ENCODE assay signal across 30 cellular contexts in genomic region chr18:31294199-31294747, GRCh38. TPM values are rescaled to one million over a fixed set of nuclear protein-coding genes. Genes with fewer than 3 reads are reported as not detected.
"Had no signal": no experiment of that assay in that cellular context is flagged by ENCODE, and none has a peak within 500 bp of the region (broad histone marks: within the 10 kb centered on the region; RNA-seq: fewer than 3 reads in every experiment).

No MANE protein-coding gene starts in this region.

- H3K9me3 ChIP-seq: adrenal gland, neutrophil, right lobe of liver had no signal

- H3K27me3 ChIP-seq: adrenal gland, body of pancreas, esophagus muscularis mucosa, neutrophil, right lobe of liver, tibial artery had no signal

- H3K4me1 Mint-ChIP-seq: activated B cell treated with CpG ODN at 0.5 μM for 24 hours; activated CD8-positive, alpha-beta memory T cell treated with anti-CD3 and anti-CD28 coated beads, Interleukin-2, amount 10 ng/mL, durations not matched to agents 7 days and 5 days; activated naive CD8-positive, alpha-beta T cell treated with anti-CD3 and anti-CD28 coated beads for 36 hours; nephron; stimulated activated effector memory CD8-positive, alpha-beta T cell treated with anti-CD3 and anti-CD28 coated beads, Interleukin-12 subunit alpha, Interleukin-12 subunit beta, amount 100 ng/mL, for 72 hours; stimulated activated naive CD8-positive, alpha-beta T cell treated with anti-CD3 and anti-CD28 coated beads, Interleukin-15, amount 100 ng/mL, for 72 hours had no signal

- H3K36me3 ChIP-seq: adrenal gland, esophagus muscularis mucosa, neutrophil, right lobe of liver, tibial artery had no signal

- H3K4me1 ChIP-seq: adrenal gland, body of pancreas, esophagus muscularis mucosa, tibial artery had no signal

- ATAC-seq: activated CD8-positive, alpha-beta memory T cell treated with anti-CD3 and anti-CD28 coated beads, Interleukin-2, amount 10 ng/mL, durations not matched to agents 7 days and 5 days; activated CD8-positive, alpha-beta T cell treated with anti-CD3 and anti-CD28 coated beads for 36 hours; activated T-cell treated with anti-CD3 and anti-CD28 coated beads, Interleukin-2, amount 50 U/mL, for 72 hours; body of pancreas; effector memory CD8-positive, alpha-beta T cell; left cardiac atrium; left ventricle myocardium superior; stimulated activated effector memory CD8-positive, alpha-beta T cell treated with anti-CD3 and anti-CD28 coated beads, Interleukin-12 subunit alpha, Interleukin-12 subunit beta, amount 100 ng/mL, for 72 hours; stimulated activated naive CD8-positive, alpha-beta T cell treated with anti-CD3 and anti-CD28 coated beads, Interleukin-15, amount 100 ng/mL, for 72 hours had no signal

- H3K27ac Mint-ChIP-seq: activated B cell treated with CpG ODN at 0.5 μM for 24 hours; activated CD8-positive, alpha-beta memory T cell treated with anti-CD3 and anti-CD28 coated beads, Interleukin-2, amount 10 ng/mL, durations not matched to agents 7 days and 5 days; activated CD8-positive, alpha-beta T cell treated with anti-CD3 and anti-CD28 coated beads for 36 hours; activated naive CD4-positive, alpha-beta T cell treated with anti-CD3 and anti-CD28 coated beads for 36 hours; activated naive CD8-positive, alpha-beta T cell treated with anti-CD3 and anti-CD28 coated beads for 36 hours; activated T-cell treated with anti-CD3 and anti-CD28 coated beads, Interleukin-2, amount 50 U/mL, for 72 hours; effector memory CD8-positive, alpha-beta T cell; nephron; stimulated activated effector memory CD8-positive, alpha-beta T cell treated with anti-CD3 and anti-CD28 coated beads, Interleukin-12 subunit alpha, Interleukin-12 subunit beta, amount 100 ng/mL, for 72 hours; stimulated activated naive CD8-positive, alpha-beta T cell treated with anti-CD3 and anti-CD28 coated beads, Interleukin-15, amount 100 ng/mL, for 72 hours; T-helper 2 cell treated with Interferon-gamma antibody and Interleukin-4, amounts not matched to agents 5 μg/mL and 100 μg/mL, for 36 hours had no signal

- H3K27ac ChIP-seq: adrenal gland, body of pancreas, coronary artery, esophagus muscularis mucosa, neutrophil, right lobe of liver, tibial artery had no signal

- H3K4me3 ChIP-seq: adrenal gland, body of pancreas, coronary artery, esophagus muscularis mucosa, right lobe of liver, tibial artery had no signal

- H3K4me3 Mint-ChIP-seq: activated B cell treated with CpG ODN at 0.5 μM for 24 hours; activated CD8-positive, alpha-beta memory T cell treated with anti-CD3 and anti-CD28 coated beads, Interleukin-2, amount 10 ng/mL, durations not matched to agents 7 days and 5 days; activated CD8-positive, alpha-beta T cell treated with anti-CD3 and anti-CD28 coated beads for 36 hours; activated naive CD4-positive, alpha-beta T cell treated with anti-CD3 and anti-CD28 coated beads for 36 hours; activated naive CD8-positive, alpha-beta T cell treated with anti-CD3 and anti-CD28 coated beads for 36 hours; activated T-cell treated with anti-CD3 and anti-CD28 coated beads, Interleukin-2, amount 50 U/mL, for 72 hours; effector memory CD8-positive, alpha-beta T cell; nephron; stimulated activated effector memory CD8-positive, alpha-beta T cell treated with anti-CD3 and anti-CD28 coated beads, Interleukin-12 subunit alpha, Interleukin-12 subunit beta, amount 100 ng/mL, for 72 hours; stimulated activated naive CD8-positive, alpha-beta T cell treated with anti-CD3 and anti-CD28 coated beads, Interleukin-15, amount 100 ng/mL, for 72 hours; T-helper 2 cell treated with Interferon-gamma antibody and Interleukin-4, amounts not matched to agents 5 μg/mL and 100 μg/mL, for 36 hours had no signal

- H3K27me3 Mint-ChIP-seq: activated B cell treated with CpG ODN at 0.5 μM for 24 hours; activated CD8-positive, alpha-beta memory T cell treated with anti-CD3 and anti-CD28 coated beads, Interleukin-2, amount 10 ng/mL, durations not matched to agents 7 days and 5 days; activated CD8-positive, alpha-beta T cell treated with anti-CD3 and anti-CD28 coated beads for 36 hours; activated naive CD8-positive, alpha-beta T cell treated with anti-CD3 and anti-CD28 coated beads for 36 hours; effector memory CD8-positive, alpha-beta T cell; stimulated activated naive CD8-positive, alpha-beta T cell treated with anti-CD3 and anti-CD28 coated beads, Interleukin-15, amount 100 ng/mL, for 72 hours had no signal

- H3K36me3 Mint-ChIP-seq: activated CD8-positive, alpha-beta memory T cell treated with anti-CD3 and anti-CD28 coated beads, Interleukin-2, amount 10 ng/mL, durations not matched to agents 7 days and 5 days; activated naive CD8-positive, alpha-beta T cell treated with anti-CD3 and anti-CD28 coated beads for 36 hours; stimulated activated effector memory CD8-positive, alpha-beta T cell treated with anti-CD3 and anti-CD28 coated beads, Interleukin-12 subunit alpha, Interleukin-12 subunit beta, amount 100 ng/mL, for 72 hours had no signal

- DNase-seq: activated B cell treated with CpG ODN at 0.5 μM for 24 hours; activated CD4-positive, alpha-beta T cell treated with anti-CD3 and anti-CD28 coated beads, Interleukin-2, amount 50 U/mL, for 1 hour; activated CD8-positive, alpha-beta memory T cell treated with anti-CD3 and anti-CD28 coated beads, Interleukin-2, amount 10 ng/mL, durations not matched to agents 7 days and 5 days; activated CD8-positive, alpha-beta T cell treated with anti-CD3 and anti-CD28 coated beads for 36 hours; activated naive CD4-positive, alpha-beta T cell treated with anti-CD3 and anti-CD28 coated beads for 36 hours; activated naive CD8-positive, alpha-beta T cell treated with anti-CD3 and anti-CD28 coated beads for 36 hours; activated T-cell treated with anti-CD3 and anti-CD28 coated beads, Interleukin-2, amount 50 U/mL, for 72 hours; adrenal gland; aorta; body of pancreas; effector memory CD8-positive, alpha-beta T cell; glutamatergic neuron; left cardiac atrium; left ventricle myocardium superior; right lobe of liver; stimulated activated CD4-positive, alpha-beta T cell treated with anti-CD3 and anti-CD28 coated beads, Interleukin-4, amount 100 ng/mL, for 24 hours; stimulated activated naive CD8-positive, alpha-beta T cell treated with anti-CD3 and anti-CD28 coated beads, Interleukin-15, amount 100 ng/mL, for 72 hours; substantia nigra; T-helper 1 cell; tibial artery had no signal

RNA-seq across cellular contexts. Expression of gene DSG1, which starts 23.7 kb away (rescaled TPM):
- total RNA-seq: activated B cell treated with CpG ODN at 0.5 μM for 24 hours; activated CD8-positive, alpha-beta memory T cell treated with anti-CD3 and anti-CD28 coated beads, Interleukin-2, amount 10 ng/mL, durations not matched to agents 7 days and 5 days; activated CD8-positive, alpha-beta T cell treated with anti-CD3 and anti-CD28 coated beads for 36 hours; activated naive CD4-positive, alpha-beta T cell treated with anti-CD3 and anti-CD28 coated beads for 36 hours; activated naive CD8-positive, alpha-beta T cell treated with anti-CD3 and anti-CD28 coated beads for 36 hours; activated T-cell treated with anti-CD3 and anti-CD28 coated beads, Interleukin-2, amount 50 U/mL, for 72 hours; adrenal gland; aorta; esophagus muscularis mucosa; lung microvascular endothelial cell; osteocyte; posterior vena cava; skeletal muscle tissue had no signal
- polyA plus RNA-seq: aorta had no signal
